Comparison of ENCODE assay signal across 1 cellular context in the genomic region with DNA sequence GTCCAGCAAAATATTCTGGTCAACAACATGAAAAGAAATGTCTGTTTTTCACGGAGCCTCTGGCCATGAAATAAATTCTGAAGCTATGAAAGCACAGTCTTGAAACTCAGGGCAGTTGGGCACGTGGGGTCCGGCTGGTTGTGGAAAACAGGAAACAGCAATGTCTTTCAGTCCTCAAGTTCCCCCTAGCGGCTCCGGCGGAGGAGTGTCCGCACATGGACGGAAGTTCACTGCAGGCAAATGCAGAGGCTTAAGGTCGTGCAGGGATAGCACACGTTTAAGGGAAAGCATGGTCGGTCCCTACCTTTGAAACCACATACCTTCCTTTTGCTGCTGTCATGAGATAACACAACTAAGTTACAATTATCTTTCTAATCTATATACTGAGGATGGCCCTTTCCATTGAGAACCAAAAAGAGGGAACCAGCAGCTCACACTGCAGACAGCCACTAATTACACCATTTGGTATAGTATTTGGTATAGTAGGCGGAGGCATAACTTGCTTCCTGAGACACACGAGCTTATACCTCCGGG.
TF ChIP-seq lines count a peak whose summit lies in the region.

No MANE protein-coding gene starts in this region.

TF ChIP-seq in HepG2, 621 proteins besides CTCF, POLR2A, EP300 and RAD21 (continued from another document):
- TF ChIP-seq, protein P1, sequence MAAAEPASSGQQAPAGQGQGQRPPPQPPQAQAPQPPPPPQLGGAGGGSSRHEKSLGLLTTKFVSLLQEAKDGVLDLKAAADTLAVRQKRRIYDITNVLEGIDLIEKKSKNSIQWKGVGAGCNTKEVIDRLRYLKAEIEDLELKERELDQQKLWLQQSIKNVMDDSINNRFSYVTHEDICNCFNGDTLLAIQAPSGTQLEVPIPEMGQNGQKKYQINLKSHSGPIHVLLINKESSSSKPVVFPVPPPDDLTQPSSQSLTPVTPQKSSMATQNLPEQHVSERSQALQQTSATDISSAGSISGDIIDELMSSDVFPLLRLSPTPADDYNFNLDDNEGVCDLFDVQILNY (CRISPR knock-in tag; conservative IDR thresholded peaks at IDR 0.05): 0 out of 2 replicates have a peak, but pooled peaks have one; percentile 36
- no peak; the same call in 1 of the 2 replicates for TF ChIP-seq ESRRA (CRISPR knock-in tag; IDR thresholded peaks at IDR 0.05; ENCODE audit: low read depth)
- peak; percentile 63; the same call in 1 of the 2 replicates for TF ChIP-seq ZNF451 (CRISPR knock-in tag; IDR thresholded peaks at IDR 0.05)
- TF ChIP-seq, protein P2, sequence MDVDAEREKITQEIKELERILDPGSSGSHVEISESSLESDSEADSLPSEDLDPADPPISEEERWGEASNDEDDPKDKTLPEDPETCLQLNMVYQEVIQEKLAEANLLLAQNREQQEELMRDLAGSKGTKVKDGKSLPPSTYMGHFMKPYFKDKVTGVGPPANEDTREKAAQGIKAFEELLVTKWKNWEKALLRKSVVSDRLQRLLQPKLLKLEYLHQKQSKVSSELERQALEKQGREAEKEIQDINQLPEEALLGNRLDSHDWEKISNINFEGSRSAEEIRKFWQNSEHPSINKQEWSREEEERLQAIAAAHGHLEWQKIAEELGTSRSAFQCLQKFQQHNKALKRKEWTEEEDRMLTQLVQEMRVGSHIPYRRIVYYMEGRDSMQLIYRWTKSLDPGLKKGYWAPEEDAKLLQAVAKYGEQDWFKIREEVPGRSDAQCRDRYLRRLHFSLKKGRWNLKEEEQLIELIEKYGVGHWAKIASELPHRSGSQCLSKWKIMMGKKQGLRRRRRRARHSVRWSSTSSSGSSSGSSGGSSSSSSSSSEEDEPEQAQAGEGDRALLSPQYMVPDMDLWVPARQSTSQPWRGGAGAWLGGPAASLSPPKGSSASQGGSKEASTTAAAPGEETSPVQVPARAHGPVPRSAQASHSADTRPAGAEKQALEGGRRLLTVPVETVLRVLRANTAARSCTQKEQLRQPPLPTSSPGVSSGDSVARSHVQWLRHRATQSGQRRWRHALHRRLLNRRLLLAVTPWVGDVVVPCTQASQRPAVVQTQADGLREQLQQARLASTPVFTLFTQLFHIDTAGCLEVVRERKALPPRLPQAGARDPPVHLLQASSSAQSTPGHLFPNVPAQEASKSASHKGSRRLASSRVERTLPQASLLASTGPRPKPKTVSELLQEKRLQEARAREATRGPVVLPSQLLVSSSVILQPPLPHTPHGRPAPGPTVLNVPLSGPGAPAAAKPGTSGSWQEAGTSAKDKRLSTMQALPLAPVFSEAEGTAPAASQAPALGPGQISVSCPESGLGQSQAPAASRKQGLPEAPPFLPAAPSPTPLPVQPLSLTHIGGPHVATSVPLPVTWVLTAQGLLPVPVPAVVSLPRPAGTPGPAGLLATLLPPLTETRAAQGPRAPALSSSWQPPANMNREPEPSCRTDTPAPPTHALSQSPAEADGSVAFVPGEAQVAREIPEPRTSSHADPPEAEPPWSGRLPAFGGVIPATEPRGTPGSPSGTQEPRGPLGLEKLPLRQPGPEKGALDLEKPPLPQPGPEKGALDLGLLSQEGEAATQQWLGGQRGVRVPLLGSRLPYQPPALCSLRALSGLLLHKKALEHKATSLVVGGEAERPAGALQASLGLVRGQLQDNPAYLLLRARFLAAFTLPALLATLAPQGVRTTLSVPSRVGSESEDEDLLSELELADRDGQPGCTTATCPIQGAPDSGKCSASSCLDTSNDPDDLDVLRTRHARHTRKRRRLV (CRISPR knock-in tag; IDR thresholded peaks at IDR 0.05): peak; percentile 36; the same call in 1 of the 2 replicates
- peak; percentile 76 for TF ChIP-seq TARDBP (CRISPR knock-in tag; IDR thresholded peaks at IDR 0.05)
- peak; percentile 67; the same call in 1 of the 2 replicates for TF ChIP-seq GATAD1 (CRISPR knock-in tag; IDR thresholded peaks at IDR 0.05)
- TF ChIP-seq TBX2 (CRISPR knock-in tag; IDR thresholded peaks at IDR 0.05; ENCODE audit: borderline replicate concordance): peak; percentile 81
- TF ChIP-seq, protein P3, sequence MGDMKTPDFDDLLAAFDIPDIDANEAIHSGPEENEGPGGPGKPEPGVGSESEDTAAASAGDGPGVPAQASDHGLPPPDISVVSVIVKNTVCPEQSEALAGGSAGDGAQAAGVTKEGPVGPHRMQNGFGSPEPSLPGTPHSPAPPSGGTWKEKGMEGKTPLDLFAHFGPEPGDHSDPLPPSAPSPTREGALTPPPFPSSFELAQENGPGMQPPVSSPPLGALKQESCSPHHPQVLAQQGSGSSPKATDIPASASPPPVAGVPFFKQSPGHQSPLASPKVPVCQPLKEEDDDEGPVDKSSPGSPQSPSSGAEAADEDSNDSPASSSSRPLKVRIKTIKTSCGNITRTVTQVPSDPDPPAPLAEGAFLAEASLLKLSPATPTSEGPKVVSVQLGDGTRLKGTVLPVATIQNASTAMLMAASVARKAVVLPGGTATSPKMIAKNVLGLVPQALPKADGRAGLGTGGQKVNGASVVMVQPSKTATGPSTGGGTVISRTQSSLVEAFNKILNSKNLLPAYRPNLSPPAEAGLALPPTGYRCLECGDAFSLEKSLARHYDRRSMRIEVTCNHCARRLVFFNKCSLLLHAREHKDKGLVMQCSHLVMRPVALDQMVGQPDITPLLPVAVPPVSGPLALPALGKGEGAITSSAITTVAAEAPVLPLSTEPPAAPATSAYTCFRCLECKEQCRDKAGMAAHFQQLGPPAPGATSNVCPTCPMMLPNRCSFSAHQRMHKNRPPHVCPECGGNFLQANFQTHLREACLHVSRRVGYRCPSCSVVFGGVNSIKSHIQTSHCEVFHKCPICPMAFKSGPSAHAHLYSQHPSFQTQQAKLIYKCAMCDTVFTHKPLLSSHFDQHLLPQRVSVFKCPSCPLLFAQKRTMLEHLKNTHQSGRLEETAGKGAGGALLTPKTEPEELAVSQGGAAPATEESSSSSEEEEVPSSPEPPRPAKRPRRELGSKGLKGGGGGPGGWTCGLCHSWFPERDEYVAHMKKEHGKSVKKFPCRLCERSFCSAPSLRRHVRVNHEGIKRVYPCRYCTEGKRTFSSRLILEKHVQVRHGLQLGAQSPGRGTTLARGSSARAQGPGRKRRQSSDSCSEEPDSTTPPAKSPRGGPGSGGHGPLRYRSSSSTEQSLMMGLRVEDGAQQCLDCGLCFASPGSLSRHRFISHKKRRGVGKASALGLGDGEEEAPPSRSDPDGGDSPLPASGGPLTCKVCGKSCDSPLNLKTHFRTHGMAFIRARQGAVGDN (CRISPR knock-in tag; IDR thresholded peaks at IDR 0.05): peak; percentile 47; the same call in 1 of the 2 replicates
- TF ChIP-seq, protein P4, sequence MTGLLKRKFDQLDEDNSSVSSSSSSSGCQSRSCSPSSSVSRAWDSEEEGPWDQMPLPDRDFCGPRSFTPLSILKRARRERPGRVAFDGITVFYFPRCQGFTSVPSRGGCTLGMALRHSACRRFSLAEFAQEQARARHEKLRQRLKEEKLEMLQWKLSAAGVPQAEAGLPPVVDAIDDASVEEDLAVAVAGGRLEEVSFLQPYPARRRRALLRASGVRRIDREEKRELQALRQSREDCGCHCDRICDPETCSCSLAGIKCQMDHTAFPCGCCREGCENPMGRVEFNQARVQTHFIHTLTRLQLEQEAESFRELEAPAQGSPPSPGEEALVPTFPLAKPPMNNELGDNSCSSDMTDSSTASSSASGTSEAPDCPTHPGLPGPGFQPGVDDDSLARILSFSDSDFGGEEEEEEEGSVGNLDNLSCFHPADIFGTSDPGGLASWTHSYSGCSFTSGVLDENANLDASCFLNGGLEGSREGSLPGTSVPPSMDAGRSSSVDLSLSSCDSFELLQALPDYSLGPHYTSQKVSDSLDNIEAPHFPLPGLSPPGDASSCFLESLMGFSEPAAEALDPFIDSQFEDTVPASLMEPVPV (CRISPR knock-in tag; IDR thresholded peaks at IDR 0.05): no peak
- TF ChIP-seq ZNF792 (CRISPR knock-in tag; IDR thresholded peaks at IDR 0.05): peak; percentile 58; the same call in 1 of the 2 replicates
- peak; percentile 94 for TF ChIP-seq ZNF605 (CRISPR knock-in tag; IDR thresholded peaks at IDR 0.05)
- peak; percentile 73; the same call in 1 of the 2 replicates for TF ChIP-seq ZMYM2 (CRISPR knock-in tag; IDR thresholded peaks at IDR 0.05)
- TF ChIP-seq PITX1 (CRISPR knock-in tag; IDR thresholded peaks at IDR 0.05): peak; percentile 63
- TF ChIP-seq, protein P5, sequence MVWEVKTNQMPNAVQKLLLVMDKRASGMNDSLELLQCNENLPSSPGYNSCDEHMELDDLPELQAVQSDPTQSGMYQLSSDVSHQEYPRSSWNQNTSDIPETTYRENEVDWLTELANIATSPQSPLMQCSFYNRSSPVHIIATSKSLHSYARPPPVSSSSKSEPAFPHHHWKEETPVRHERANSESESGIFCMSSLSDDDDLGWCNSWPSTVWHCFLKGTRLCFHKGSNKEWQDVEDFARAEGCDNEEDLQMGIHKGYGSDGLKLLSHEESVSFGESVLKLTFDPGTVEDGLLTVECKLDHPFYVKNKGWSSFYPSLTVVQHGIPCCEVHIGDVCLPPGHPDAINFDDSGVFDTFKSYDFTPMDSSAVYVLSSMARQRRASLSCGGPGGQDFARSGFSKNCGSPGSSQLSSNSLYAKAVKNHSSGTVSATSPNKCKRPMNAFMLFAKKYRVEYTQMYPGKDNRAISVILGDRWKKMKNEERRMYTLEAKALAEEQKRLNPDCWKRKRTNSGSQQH (CRISPR knock-in tag; IDR thresholded peaks at IDR 0.05; ENCODE audit: low read depth): peak; percentile 85; the same call in 1 of the 2 replicates
- peak; percentile 84 for TF ChIP-seq TEAD3 (CRISPR knock-in tag; optimal IDR thresholded peaks at IDR 0.05; ENCODE audit: borderline replicate concordance)
- TF ChIP-seq SCMH1 (CRISPR knock-in tag; IDR thresholded peaks at IDR 0.05; ENCODE audit: borderline replicate concordance): no peak
- TF ChIP-seq MXI1 (IDR thresholded peaks at IDR 0.05; ENCODE audit: borderline replicate concordance, low read depth, low read length): peak; percentile 89; the same call in 1 of the 3 replicates
- TF ChIP-seq ERF (CRISPR knock-in tag; IDR thresholded peaks at IDR 0.05): peak; percentile 96
TF ChIP-seq in HepG2: peak in this region for 176.
